In the genomic region with DNA sequence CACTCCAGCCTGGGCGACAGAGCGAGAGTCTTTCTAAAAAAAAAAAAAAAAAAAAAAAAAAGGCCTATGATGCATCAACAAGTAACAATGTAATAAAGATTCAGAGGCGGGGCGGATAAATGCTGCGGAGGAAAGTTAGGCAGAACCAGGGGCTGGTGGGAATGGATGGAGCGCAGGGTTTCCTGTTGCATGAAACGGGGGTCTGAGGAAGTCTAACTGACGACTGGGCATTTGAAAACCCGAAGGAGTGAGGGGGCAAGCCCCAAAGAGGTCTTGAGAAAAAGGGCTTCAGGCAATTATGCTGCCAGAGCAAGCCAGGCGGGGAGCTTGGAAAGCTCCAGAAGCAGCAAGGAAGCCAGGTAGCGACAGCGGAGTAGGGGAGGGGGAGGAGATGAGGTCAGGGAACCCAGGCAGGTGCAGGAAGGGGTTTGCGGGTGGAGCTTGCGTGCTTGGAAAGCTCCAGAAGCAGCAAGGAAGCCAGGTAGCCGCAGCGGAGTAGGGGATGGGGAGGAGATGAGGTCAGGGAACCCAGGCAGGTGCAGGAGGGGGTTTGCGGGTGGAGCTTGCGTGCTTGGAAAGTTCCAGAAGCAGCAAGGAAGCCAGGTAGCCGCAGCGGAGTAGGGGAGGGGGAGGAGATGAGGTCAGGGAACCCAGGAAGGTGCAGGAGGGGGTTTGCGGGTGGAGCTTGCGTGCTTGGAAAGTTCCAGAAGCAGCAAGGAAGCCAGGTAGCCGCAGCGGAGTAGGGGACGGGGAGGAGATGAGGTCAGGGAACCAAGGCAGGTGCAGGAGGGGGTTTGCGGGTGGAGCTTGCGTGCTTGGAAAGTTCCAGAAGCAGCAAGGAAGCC, we compare ENCODE assay signal across 1 cellular context.
TF ChIP-seq lines count a peak whose summit lies in the region.

No MANE protein-coding gene starts in this region.

TF ChIP-seq in HepG2, 621 proteins besides CTCF, POLR2A, EP300 and RAD21:
- TF ChIP-seq PCBP1 (IDR thresholded peaks at IDR 0.05; ENCODE audit: borderline replicate concordance, low read depth, low read length), result 0 out of 2 replicates have a peak, but pooled peaks have one; percentile 49
